16 cellular contexts compared by ENCODE assay signal in genomic region chr17:40058151-40058784, GRCh38. TPM values are rescaled to one million over a fixed set of nuclear protein-coding genes. Genes with fewer than 3 reads are reported as not detected.
DNase-seq lines count a peak whose midpoint lies in the region; ATAC-seq and TF ChIP-seq lines count a peak whose summit lies in the region.
"Had no signal": no experiment of that assay in that cellular context is flagged by ENCODE, and none has a peak within 500 bp of the region (broad histone marks: within the 10 kb centered on the region; RNA-seq: fewer than 3 reads in every experiment).

No MANE protein-coding gene starts in this region.

- no peak overlapping the region for H3K4me3 ChIP-seq in right cardiac atrium (ENCODE audit: low read length)
- no peak overlapping the region for H3K4me3 ChIP-seq in skeletal muscle satellite cell (ENCODE audit: low read length)

- intact Hi-C loops in right cardiac atrium (cut with DNase I) (no loop called here), CD14-positive monocyte (cut with micrococcal nuclease) (no loop called here)

- H3K4me3 Mint-ChIP-seq in CD14-positive monocyte = no peak overlapping the region
- H3K4me3 Mint-ChIP-seq: activated naive CD8-positive, alpha-beta T cell treated with anti-CD3 and anti-CD28 coated beads, Interleukin-2, amount 10 ng/mL, durations not matched to agents 7 days and 5 days; CD4-positive, alpha-beta T cell; stimulated activated effector memory CD8-positive, alpha-beta T cell treated with anti-CD3 and anti-CD28 coated beads, Interleukin-12 subunit alpha, Interleukin-12 subunit beta, amount 100 ng/mL, for 72 hours had no signal

- 35% methylated on average over 8 of the region's 8 CpGs for WGBS in right cardiac atrium

- H3K27me3 Mint-ChIP-seq in CD14-positive monocyte (ENCODE audit: low read depth in 3 of 3) = peaks cover 9 to 10% (median 10%) of the 10 kb centered on the region in 3 donors
- H3K27me3 Mint-ChIP-seq: CD4-positive, alpha-beta T cell had no signal

- H3K36me3 ChIP-seq in skeletal muscle satellite cell (ENCODE audit: insufficient read depth, low read length) = no peaks in the 10 kb centered on the region

- no peak for TF ChIP-seq CTCF in CD14-positive monocyte (IDR thresholded peaks at IDR 0.05)

- no peaks in the 10 kb centered on the region for H3K9me3 ChIP-seq in right cardiac atrium (ENCODE audit: control insufficient read depth, low read length)
- H3K9me3 ChIP-seq in skeletal muscle satellite cell (replicated peaks; ENCODE audit: low read length) = no peaks in the 10 kb centered on the region

- no peaks in the 10 kb centered on the region for H3K36me3 Mint-ChIP-seq in CD14-positive monocyte

- peaks cover 25% of the 10 kb centered on the region for H3K4me1 Mint-ChIP-seq in CD14-positive monocyte

- H3K9me3 Mint-ChIP-seq in CD14-positive monocyte = peaks cover 0 to 2% (median 0%) of the 10 kb centered on the region in 7 donors
- H3K9me3 Mint-ChIP-seq: activated naive CD8-positive, alpha-beta T cell treated with anti-CD3 and anti-CD28 coated beads, Interleukin-2, amount 10 ng/mL, durations not matched to agents 7 days and 5 days; CD4-positive, alpha-beta T cell; stimulated activated effector memory CD8-positive, alpha-beta T cell treated with anti-CD3 and anti-CD28 coated beads, Interleukin-12 subunit alpha, Interleukin-12 subunit beta, amount 100 ng/mL, for 72 hours had no signal

- H3K27ac Mint-ChIP-seq in CD14-positive monocyte = no peak overlapping the region
- H3K27ac Mint-ChIP-seq: activated naive CD8-positive, alpha-beta T cell treated with anti-CD3 and anti-CD28 coated beads, Interleukin-2, amount 10 ng/mL, durations not matched to agents 7 days and 5 days; CD4-positive, alpha-beta T cell had no signal

- H3K27me3 ChIP-seq in right cardiac atrium (ENCODE audit: control insufficient read depth, insufficient read depth) (no peaks in the 10 kb centered on the region), skeletal muscle satellite cell (ENCODE audit: control insufficient read depth, insufficient read depth, low read length) (no peaks in the 10 kb centered on the region)

- H3K27ac ChIP-seq in right cardiac atrium (ENCODE audit: low read length) = peak overlapping the region; percentile 98

- peak overlapping the region; percentile 2 for H3K4me2 ChIP-seq in skeletal muscle satellite cell (ENCODE audit: low read length)

- H3K4me1 ChIP-seq in right cardiac atrium (ENCODE audit: control insufficient read depth, insufficient read depth, low read length) (no peaks in the 10 kb centered on the region), skeletal muscle satellite cell (ENCODE audit: control insufficient read depth, insufficient read depth, low read length) (peaks cover 13% of the 10 kb centered on the region)

- no peak overlapping the region for H3K9ac ChIP-seq in skeletal muscle satellite cell (ENCODE audit: low read depth, low read length)

- DNase-seq in GM03348 (ENCODE audit: low spot score) = peak; percentile 35
- peak; percentile 23 for DNase-seq in astrocyte of the hippocampus (ENCODE audit: low read depth, low spot score)
- DNase-seq in right cardiac atrium = peak in 2 of 3 donors; percentile 79 to 84
- no peak for DNase-seq in amygdala (lab: John Stamatoyannopoulos, UW)
- no peak for DNase-seq in NCI-H1417 (lab: John Stamatoyannopoulos, UW)
- no peak for DNase-seq in NCI-H748 treated with DMSO at 0.1 percent for 48 hours (lab: John Stamatoyannopoulos, UW)
- no peak for DNase-seq in CD14-positive monocyte (ENCODE audit: low spot score)
- DNase-seq: activated CD4-positive, alpha-beta T cell treated with anti-CD3 and anti-CD28 coated beads for 4 hours; activated naive CD8-positive, alpha-beta T cell treated with anti-CD3 and anti-CD28 coated beads, Interleukin-2, amount 10 ng/mL, durations not matched to agents 7 days and 5 days; CD4-positive, alpha-beta T cell; erythroblast; SHP77 treated with DMSO at 0.1 percent for 48 hours; stimulated activated CD4-positive, alpha-beta T cell treated with anti-CD3 and anti-CD28 coated beads, Interleukin-12 subunit alpha, Interleukin-12 subunit beta, amount 100 ng/mL, for 4 hours had no signal

- ATAC-seq in right cardiac atrium = peak; percentile 12 to 31
- ATAC-seq: left lobe of liver; stimulated activated effector memory CD8-positive, alpha-beta T cell treated with anti-CD3 and anti-CD28 coated beads, Interleukin-12 subunit alpha, Interleukin-12 subunit beta, amount 100 ng/mL, for 72 hours had no signal

RNA-seq across cellular contexts. Expression of gene MED24, which starts 4.1 kb away (rescaled TPM):
- 10 to 100 TPM; 54.3 to 60.5 (median 54.7) TPM for total RNA-seq in right cardiac atrium
- 45.1 TPM for polyA plus RNA-seq in right cardiac atrium
- 52.7 and 58.3 TPM in 2 replicates for total RNA-seq in skeletal muscle satellite cell (2012; rRNA removed)
- 10 to 100 TPM; 24.9 to 34.1 TPM for polyA plus RNA-seq in CD14-positive monocyte

RNA-seq across cellular contexts. Expression of gene THRA, which starts 4.5 kb away (rescaled TPM):
- total RNA-seq in right cardiac atrium = 10 to 100 TPM; 80.6 to 99.5 (median 95.9) TPM
- polyA plus RNA-seq in right cardiac atrium = 73.3 TPM
- total RNA-seq in skeletal muscle satellite cell (2012; rRNA removed) = 18.8 and 22.6 TPM in 2 replicates
- 1 to 10 TPM; 2.5 to 3.8 TPM for polyA plus RNA-seq in CD14-positive monocyte

RNA-seq across cellular contexts. Expression of gene NR1D1, which starts 42.1 kb away (rescaled TPM):
- total RNA-seq in right cardiac atrium = 10 to 100 TPM; 10.2 to 25.1 (median 18.8) TPM
- 12.3 TPM for polyA plus RNA-seq in right cardiac atrium
- 1.8 and 2.2 TPM in 2 replicates for total RNA-seq in skeletal muscle satellite cell (2012; rRNA removed)
- under 1 TPM; 0.28 to 0.31 TPM for polyA plus RNA-seq in CD14-positive monocyte

RNA-seq across cellular contexts. Expression of gene CSF3, which starts 43.0 kb away (rescaled TPM):
- under 1 TPM in 2 of 4 donors, not detected in 2; 0.40 to 0.58 TPM for total RNA-seq in right cardiac atrium
- 0.97 TPM for polyA plus RNA-seq in right cardiac atrium
- total RNA-seq in skeletal muscle satellite cell (2012; rRNA removed) = 6.8 and 15.1 TPM in 2 replicates
- polyA plus RNA-seq in CD14-positive monocyte = not detected
- total RNA-seq: activated naive CD8-positive, alpha-beta T cell treated with anti-CD3 and anti-CD28 coated beads, Interleukin-2, amount 10 ng/mL, durations not matched to agents 7 days and 5 days; CD4-positive, alpha-beta T cell; left lobe of liver had no signal

Comparison
In these comparisons a context has a peak if more than half of its experiments do, and no peak if none do; other contexts are left out.
1. DNase-seq: peak in GM03348 (single experiment), astrocyte of the hippocampus (single experiment) and right cardiac atrium (2 of 3); none in amygdala (0 of 56), NCI-H1417 (0 of 3), NCI-H748 treated with DMSO at 0.1 percent for 48 hours (single experiment) and CD14-positive monocyte (single experiment).
2. RNA of gene THRA, which starts 4.5 kb away (polyA plus RNA-seq): 73.3 TPM in right cardiac atrium (single experiment); 2.5 to 3.8 TPM in CD14-positive monocyte; every median in the first group is over 10 times any median in the second.
3. RNA of gene NR1D1, which starts 42.1 kb away (polyA plus RNA-seq): 12.3 TPM in right cardiac atrium (single experiment); 0.28 to 0.31 TPM in CD14-positive monocyte; every median in the first group is over 10 times any median in the second.